Comparison of ENCODE assay signal across 21 cellular contexts in genomic region chr11:95330332-95330731, GRCh38.
DNase-seq lines count a peak whose midpoint lies in the region; ATAC-seq and TF ChIP-seq lines count a peak whose summit lies in the region.
"Had no signal": no experiment of that assay in that cellular context is flagged by ENCODE, and none has a peak within 500 bp of the region (broad histone marks: within the 10 kb centered on the region; RNA-seq: fewer than 3 reads in every experiment).

No MANE protein-coding gene starts in this region.

- peaks cover 14% of the 10 kb centered on the region for H3K4me1 ChIP-seq in endodermal cell (ENCODE audit: control insufficient read depth, insufficient read depth, low read length)
- H3K4me1 ChIP-seq: esophagus muscularis mucosa, gastrocnemius medialis had no signal

- H3K9me3 ChIP-seq in endodermal cell (ENCODE audit: control insufficient read depth, low read length), result no peaks in the 10 kb centered on the region
- H3K9me3 ChIP-seq: esophagus muscularis mucosa, gastrocnemius medialis, thoracic aorta had no signal

- 71 to 91% methylated on average over 1 of the region's 1 CpG for WGBS in endodermal cell (ENCODE audit: insufficient coverage in 1 of 2, insufficient read length in 1 of 2), 2 experiments

- H3K36me3 ChIP-seq in endodermal cell (ENCODE audit: control insufficient read depth, insufficient read depth, low read length), result no peaks in the 10 kb centered on the region
- H3K36me3 ChIP-seq: esophagus muscularis mucosa, gastrocnemius medialis, thoracic aorta had no signal

- no peak overlapping the region for H3K4me3 Mint-ChIP-seq in endodermal cell
- no peak overlapping the region for H3K4me3 Mint-ChIP-seq in stimulated activated naive B cell treated with anti-CD40 and anti-IgM and Interleukin-4, amounts not matched to agents 10 μg/mL and 1 μg/mL and 100 μg/mL, for 72 hours

- peaks cover 42% of the 10 kb centered on the region for H3K4me1 Mint-ChIP-seq in endodermal cell
- H3K4me1 Mint-ChIP-seq in stimulated activated naive B cell treated with anti-CD40 and anti-IgM and Interleukin-4, amounts not matched to agents 10 μg/mL and 1 μg/mL and 100 μg/mL, for 72 hours, result peaks cover 14 to 24% of the 10 kb centered on the region in 2 donors

- H3K9ac ChIP-seq in endodermal cell (ENCODE audit: extremely low read depth, low read length, poor library complexity, severe bottlenecking), result no peak overlapping the region
- H3K9ac ChIP-seq: KMS-11 had no signal

- H3K36me3 Mint-ChIP-seq in endodermal cell (ENCODE audit: low read depth), result no peaks in the 10 kb centered on the region
- H3K36me3 Mint-ChIP-seq in stimulated activated naive B cell treated with anti-CD40 and anti-IgM and Interleukin-4, amounts not matched to agents 10 μg/mL and 1 μg/mL and 100 μg/mL, for 72 hours, result no peaks in the 10 kb centered on the region

- H3K27ac Mint-ChIP-seq in endodermal cell, result no peak overlapping the region
- peak overlapping the region; percentile 37 for H3K27ac Mint-ChIP-seq in stimulated activated naive B cell treated with anti-CD40 and anti-IgM and Interleukin-4, amounts not matched to agents 10 μg/mL and 1 μg/mL and 100 μg/mL, for 72 hours
- H3K27ac Mint-ChIP-seq: activated naive CD4-positive, alpha-beta T cell treated with anti-CD3 and anti-CD28 coated beads, Interleukin-2, amount 50 U/mL, for 72 hours had no signal

- peaks cover 12% of the 10 kb centered on the region for H3K27me3 Mint-ChIP-seq in endodermal cell (ENCODE audit: insufficient read depth)
- H3K27me3 Mint-ChIP-seq in stimulated activated naive B cell treated with anti-CD40 and anti-IgM and Interleukin-4, amounts not matched to agents 10 μg/mL and 1 μg/mL and 100 μg/mL, for 72 hours, result no peaks in the 10 kb centered on the region
- H3K27me3 Mint-ChIP-seq: naive B cell had no signal

- H3K27ac ChIP-seq in endodermal cell (ENCODE audit: low read depth, low read length), result no peak overlapping the region
- H3K27ac ChIP-seq: esophagus muscularis mucosa, gastrocnemius medialis, KMS-11, thoracic aorta had no signal

- DNase-seq in NCI-H82 (lab: John Stamatoyannopoulos, UW), result peak; percentile 6
- no peak for DNase-seq in NCI-H82 treated with DMSO at 0.1 percent for 48 hours (lab: John Stamatoyannopoulos, UW; ENCODE audit: unreplicated experiment)
- DNase-seq in NCI-H1105 treated with DMSO at 0.1 percent for 48 hours (lab: John Stamatoyannopoulos, UW), result peak; percentile 32
- DNase-seq in endodermal cell, result peak; percentile 64
- DNase-seq in stimulated activated naive B cell treated with anti-CD40 and anti-IgM and Interleukin-4, amounts not matched to agents 10 μg/mL and 1 μg/mL and 100 μg/mL, for 72 hours, result no peak
- DNase-seq in ecto neural progenitor cell (ENCODE audit: low spot score), result no peak
- no peak for DNase-seq in RKO (ENCODE audit: low spot score)
- DNase-seq: activated CD4-positive, CD25-positive, alpha-beta regulatory T cell treated with anti-CD3 and anti-CD28 coated beads, Interleukin-2, amount 50 U/mL, for 72 hours; activated T-cell treated with anti-CD3 and anti-CD28 coated beads, Interleukin-2, amount 50 U/mL, for 48 hours; effector CD8-positive, alpha-beta T cell; gastrocnemius medialis; GOT3; naive B cell; NCI-H1048; SW 1271 had no signal

- no peaks in the 10 kb centered on the region for H3K27me3 ChIP-seq in endodermal cell (ENCODE audit: control insufficient read depth, insufficient read depth, low read length, poor library complexity, severe bottlenecking)
- H3K27me3 ChIP-seq: esophagus muscularis mucosa, gastrocnemius medialis had no signal

- H3K4me3 ChIP-seq in endodermal cell (ENCODE audit: low read length), result no peak overlapping the region
- H3K4me3 ChIP-seq: esophagus muscularis mucosa, gastrocnemius medialis, thoracic aorta had no signal

- no peak for TF ChIP-seq CTCF in endodermal cell (conservative IDR thresholded peaks at IDR 0.05)

- H3K9me3 Mint-ChIP-seq in endodermal cell, result no peaks in the 10 kb centered on the region
- H3K9me3 Mint-ChIP-seq in stimulated activated naive B cell treated with anti-CD40 and anti-IgM and Interleukin-4, amounts not matched to agents 10 μg/mL and 1 μg/mL and 100 μg/mL, for 72 hours, result no peaks in the 10 kb centered on the region
- H3K9me3 Mint-ChIP-seq: naive B cell had no signal

- ATAC-seq in stimulated activated naive B cell treated with anti-CD40 and anti-IgM and Interleukin-4, amounts not matched to agents 10 μg/mL and 1 μg/mL and 100 μg/mL, for 72 hours (replicated peaks), result no peak
- ATAC-seq in HG03108 (IDR thresholded peaks at IDR 0.05; ENCODE audit: unreplicated experiment), result no peak
- ATAC-seq: activated naive CD4-positive, alpha-beta T cell treated with anti-CD3 and anti-CD28 coated beads, Interleukin-2, amount 50 U/mL, for 72 hours; gastrocnemius medialis; Right ventricle myocardium inferior had no signal

Comparison
In these comparisons a context has a peak if more than half of its experiments do, and no peak if none do; other contexts are left out.
1. DNase-seq: peak in NCI-H82 (single experiment), NCI-H1105 treated with DMSO at 0.1 percent for 48 hours (single experiment) and endodermal cell (single experiment); none in NCI-H82 treated with DMSO at 0.1 percent for 48 hours (single experiment), stimulated activated naive B cell treated with anti-CD40 and anti-IgM and Interleukin-4, amounts not matched to agents 10 μg/mL and 1 μg/mL and 100 μg/mL, for 72 hours (single experiment), ecto neural progenitor cell (single experiment) and RKO (single experiment).